ENCODE assay signal across 8 cellular contexts in the genomic region with DNA sequence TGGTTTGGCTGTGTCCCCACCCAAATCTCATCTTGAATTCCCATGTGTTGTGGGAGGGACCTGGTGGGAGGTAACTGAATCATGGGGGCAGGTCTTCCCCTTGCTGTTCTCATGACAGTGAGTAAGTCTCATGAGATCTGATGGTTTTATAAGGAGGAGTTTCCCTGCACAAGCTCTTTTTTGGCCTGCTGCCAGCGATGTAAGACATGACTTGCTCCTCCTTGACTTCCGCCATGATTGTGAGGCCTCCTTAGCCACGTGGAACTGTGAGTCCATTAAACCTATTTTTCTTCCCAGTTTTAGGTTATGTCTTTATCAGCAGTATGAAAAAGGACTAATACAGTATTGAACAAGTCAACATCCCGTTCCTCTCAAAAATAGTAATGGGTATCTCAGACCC.
DNase-seq lines count a peak whose midpoint lies in the region; TF ChIP-seq lines count a peak whose summit lies in the region.
"Not testable (repeated sequence)": the region's sequence is repeated elsewhere in the genome, so short reads cannot be mapped to it uniquely, and the experiment has no call there.

No MANE protein-coding gene starts in this region.

- H3K4me3 ChIP-seq in GM12865 (ENCODE audit: low read depth, low read length); epithelial cell of esophagus (ENCODE audit: low read length): not testable (repeated sequence)

- TF ChIP-seq CTCF in GM12865 (IDR thresholded peaks at IDR 0.05; ENCODE audit: insufficient read depth, low read depth, low read length, missing control alignments); epithelial cell of esophagus (IDR thresholded peaks at IDR 0.05; ENCODE audit: insufficient read depth, low read depth, low read length, missing control alignments): not testable (repeated sequence)

- DNase-seq in CD1c-positive myeloid dendritic cell (ENCODE audit: extremely low spot score) (peak; percentile 8), GM12865 (ENCODE audit: low read depth) (peak; percentile 12), M059J (ENCODE audit: low read depth) (peak; percentile 25), NCI-H226 (peak; percentile 38), RPMI8226 (peak; percentile 21), amniotic epithelial cell (ENCODE audit: low read depth) (peak; percentile 52), epithelial cell of esophagus (ENCODE audit: low read depth) (peak; percentile 24), iris pigment epithelial cell (ENCODE audit: low read depth) (peak; percentile 42)
